ENCODE assay signal across 18 cellular contexts in the genomic region with DNA sequence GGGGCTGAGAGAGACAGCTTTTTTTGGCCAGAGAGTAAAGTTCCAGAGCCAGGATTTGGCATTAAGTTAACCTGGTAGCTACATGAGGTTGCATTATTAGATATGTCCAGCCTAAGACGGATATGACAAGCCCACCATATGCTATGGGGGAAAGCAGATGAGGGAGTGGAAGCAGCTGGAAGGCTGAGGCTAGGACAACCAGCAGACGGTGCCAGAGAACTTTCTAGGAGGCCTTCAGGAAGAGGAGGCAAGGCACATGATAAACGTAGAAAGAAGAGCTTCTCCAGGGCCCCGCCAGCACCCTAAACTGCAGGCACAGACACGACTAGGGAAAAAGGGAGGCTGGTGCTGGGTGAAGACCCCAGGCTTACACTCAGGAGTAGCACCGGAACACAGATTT.
DNase-seq lines count a peak whose midpoint lies in the region; ATAC-seq and TF ChIP-seq lines count a peak whose summit lies in the region.
"Had no signal": no experiment of that assay in that cellular context is flagged by ENCODE, and none has a peak within 500 bp of the region (broad histone marks: within the 10 kb centered on the region; RNA-seq: fewer than 3 reads in every experiment).

No MANE protein-coding gene starts in this region.

- POLR2A ChIA-PET in AG04450 (lab: Yijun Ruan, JAX) = no interaction called here

- H3K4me3 ChIP-seq in AG04450 (ENCODE audit: low read depth, low read length) (no peak overlapping the region), astrocyte of the spinal cord (ENCODE audit: low read depth, low read length) (no peak overlapping the region)
- H3K4me3 ChIP-seq: MG63 had no signal

- ATAC-seq in GM19455 (IDR thresholded peaks at IDR 0.05; ENCODE audit: unreplicated experiment) (no peak), GM18498 (IDR thresholded peaks at IDR 0.05; ENCODE audit: unreplicated experiment) (no peak)

- H3K9me3 ChIP-seq in AG04450 (ENCODE audit: control insufficient read depth, insufficient read depth, low read length) = no peaks in the 10 kb centered on the region
- H3K9me3 ChIP-seq: MG63 had no signal

- no peaks in the 10 kb centered on the region for H3K27me3 ChIP-seq in AG04450 (ENCODE audit: control insufficient read depth, insufficient read depth, low read length)
- H3K27me3 ChIP-seq: MG63 had no signal

- DNase-seq in NCI-H524 (lab: John Stamatoyannopoulos, UW) = peak; percentile 4 to 6
- DNase-seq in NCI-H524 treated with DMSO at 0.1 percent for 48 hours (lab: John Stamatoyannopoulos, UW) = no peak
- DNase-seq in AG04450 (ENCODE audit: low read depth, low spot score) = no peak
- DNase-seq in HCEC 1CT = peak; percentile 14
- no peak for DNase-seq in astrocyte of the spinal cord (ENCODE audit: low read depth, low spot score)
- no peak for DNase-seq in SIG-M5 treated with dmso at 0.1 percent for 504 hours (lab: John Stamatoyannopoulos, UW; ENCODE audit: unreplicated experiment)
- DNase-seq: Calu3; CD4-positive, alpha-beta T cell; DMS79 treated with DMSO at 0.1 percent for 48 hours; KG1; MG63; NCI-H1092; NCI-H146; NCI-H2081; RPMI8226; SIG-M5 had no signal

- in situ Hi-C loops in astrocyte of the spinal cord (cut with HindIII; ENCODE audit: low sequenced_read_pairs) = no loop called here

- peak; percentile 16; the same call in 1 of the 2 replicates for TF ChIP-seq CTCF in AG04450 (IDR thresholded peaks at IDR 0.05; ENCODE audit: low read depth, low read length)
- peak; percentile 3 for TF ChIP-seq CTCF in astrocyte of the spinal cord (IDR thresholded peaks at IDR 0.05; ENCODE audit: low read depth, low read length)

- H3K27ac ChIP-seq in AG04450 (ENCODE audit: low read depth, low read length) = no peak overlapping the region

- CTCF ChIA-PET in AG04450 (lab: Charles Lee) = interaction anchor here (1.5 kb wide), 1 partner anchor 430 kb away, joined by 4 read pairs; no protein-coding TSS in a partner anchor

Comparison
In these comparisons a context has a peak if more than half of its experiments do, and no peak if none do; other contexts are left out.
1. DNase-seq: peak in NCI-H524 (2 of 2) and HCEC 1CT (single experiment); none in NCI-H524 treated with DMSO at 0.1 percent for 48 hours (single experiment), AG04450 (single experiment), astrocyte of the spinal cord (single experiment) and SIG-M5 treated with dmso at 0.1 percent for 504 hours (single experiment).